Comparison of ENCODE assay signal across 19 cellular contexts in genomic region chr12:80805106-80805505, GRCh38.
"Had no signal": no experiment of that assay in that cellular context is flagged by ENCODE, and none has a peak within 500 bp of the region (broad histone marks: within the 10 kb centered on the region; RNA-seq: fewer than 3 reads in every experiment).

No MANE protein-coding gene starts in this region.

- H3K9me3 ChIP-seq: esophagus squamous epithelium, gastrocnemius medialis, heart right ventricle, psoas muscle, right lobe of liver, suprapubic skin, thyroid gland had no signal

- H3K27ac ChIP-seq: esophagus squamous epithelium, gastrocnemius medialis, heart right ventricle, psoas muscle, right lobe of liver, suprapubic skin, thyroid gland had no signal

- H3K4me1 ChIP-seq: esophagus squamous epithelium, gastrocnemius medialis, psoas muscle, right lobe of liver, suprapubic skin, thyroid gland had no signal

- H3K4me3 ChIP-seq: esophagus squamous epithelium, gastrocnemius medialis, heart right ventricle, psoas muscle, right lobe of liver, suprapubic skin, thyroid gland had no signal

- FAIRE-seq: urothelium cell line had no signal

- DNase-seq: effector memory CD8-positive, alpha-beta T cell; esophagus squamous epithelium; gastrocnemius medialis; heart right ventricle; hypothalamus; islet precursor cell; mammary epithelial cell; naive thymus-derived CD4-positive, alpha-beta T cell; nephron progenitor cell; psoas muscle; retina; right lobe of liver; stimulated activated CD4-positive, alpha-beta T cell treated with anti-CD3 and anti-CD28 coated beads, Interleukin-1b, Interleukin-23, amount 100 ng/mL, for 48 hours; stimulated activated CD4-positive, alpha-beta T cell treated with anti-CD3 and anti-CD28 coated beads, Interleukin-4, amount 100 ng/mL, for 4 hours; stimulated activated naive CD4-positive, alpha-beta T cell; thyroid gland had no signal

- ATAC-seq: effector memory CD8-positive, alpha-beta T cell; gastrocnemius medialis; heart right ventricle; left lobe of liver; naive thymus-derived CD4-positive, alpha-beta T cell; psoas muscle; right lobe of liver had no signal

- H3K36me3 ChIP-seq: esophagus squamous epithelium, gastrocnemius medialis, suprapubic skin, thyroid gland had no signal

- H3K27me3 ChIP-seq: esophagus squamous epithelium, gastrocnemius medialis, heart right ventricle, right lobe of liver, suprapubic skin, thyroid gland had no signal
